Comparison of ENCODE assay signal across 19 cellular contexts in genomic region chr2:163173591-163173990, GRCh38.
"Had no signal": no experiment of that assay in that cellular context is flagged by ENCODE, and none has a peak within 500 bp of the region (broad histone marks: within the 10 kb centered on the region; RNA-seq: fewer than 3 reads in every experiment).

No MANE protein-coding gene starts in this region.

- H3K36me3 ChIP-seq: colonic mucosa, left ventricle myocardium inferior, right atrium auricular region, sigmoid colon, stomach, thoracic aorta, transverse colon had no signal

- ATAC-seq: foreskin keratinocyte, mucosa of descending colon had no signal

- H3K27me3 ChIP-seq: colonic mucosa, foreskin keratinocyte, right atrium auricular region, sigmoid colon, stomach, transverse colon had no signal

- H3K27ac ChIP-seq: colonic mucosa, foreskin keratinocyte, left ventricle myocardium inferior, right atrium auricular region, sigmoid colon, skin epidermis, stomach, thoracic aorta, transverse colon had no signal

- H3K9me3 ChIP-seq: colonic mucosa, left ventricle myocardium inferior, mucosa of descending colon, right atrium auricular region, sigmoid colon, stomach, thoracic aorta, transverse colon had no signal

- H3K4me1 ChIP-seq: colonic mucosa, foreskin keratinocyte, left ventricle myocardium inferior, right atrium auricular region, sigmoid colon, stomach, transverse colon had no signal

- H3K4me3 ChIP-seq: colonic mucosa, left ventricle myocardium inferior, lung, mucosa of descending colon, right atrium auricular region, sigmoid colon, skin epidermis, stomach, thoracic aorta, transverse colon had no signal

- DNase-seq: caudate nucleus; colonic mucosa; dermis blood vessel endothelial cell; erythroblast; foreskin keratinocyte; hippocampal formation; left ventricle myocardium inferior; mesenchymal stem cell; mucosa of descending colon; natural killer cell; sigmoid colon; stimulated activated naive CD4-positive, alpha-beta T cell; stomach; substantia nigra; transverse colon had no signal
